Comparison of ENCODE assay signal across 8 cellular contexts in genomic region chr9:86126998-86127972, GRCh38. TPM values are rescaled to one million over a fixed set of nuclear protein-coding genes. Genes with fewer than 3 reads are reported as not detected.
DNase-seq lines count a peak whose midpoint lies in the region; ATAC-seq, FAIRE-seq and TF ChIP-seq lines count a peak whose summit lies in the region.

No MANE protein-coding gene starts in this region.

- no TSS peak for BruUV-seq in Panc1 (replicated peaks; lab: Mats Ljungman, UMichigan)

- H3K27ac ChIP-seq in Panc1 (ENCODE audit: low read length): peak overlapping the region; percentile 54

- no peak for FAIRE-seq in HTR-8/SVneo (lab: Jason Lieb, UNC)

- TF ChIP-seq POLR2A in erythroblast (IDR thresholded peaks at IDR 0.05; ENCODE audit: low read length): peak; percentile 14

- ATAC-seq in Panc1 (peak; percentile 97), mucosa of descending colon (peak; percentile 99)

- H3K4me1 ChIP-seq in Panc1 (ENCODE audit: control insufficient read depth, insufficient read depth, low read length): peaks cover 19% of the 10 kb centered on the region
- H3K4me1 ChIP-seq in mucosa of descending colon (ENCODE audit: low read depth): peaks cover 8% of the 10 kb centered on the region

- peak overlapping the region in 1 of 2 experiments; percentile 39; a peak in 2 of 4 replicates for H3K4me3 ChIP-seq in Panc1 (ENCODE audit: low read depth in 2 of 2, low read length in 2 of 2)
- no peak overlapping the region for H3K4me3 ChIP-seq in mucosa of descending colon

- CTCF ChIA-PET in Panc1 (lab: Charles Lee): interaction anchor here (0.5 kb wide), 1 partner anchor 87 kb away, joined by 3 read pairs; no protein-coding TSS in a partner anchor

- POLR2A ChIA-PET in Panc1 (lab: Charles Lee): no interaction called here

- no peak for TF ChIP-seq CTCF in Panc1 (IDR thresholded peaks at IDR 0.05)
- no peak for TF ChIP-seq CTCF in mucosa of descending colon (IDR thresholded peaks at IDR 0.05)

- DNase-seq in A172 (ENCODE audit: low spot score) (peak; percentile 97), HTR-8/SVneo (ENCODE audit: insufficient read length, low spot score) (peak; percentile 34), Panc1 (ENCODE audit: low read depth, low spot score) (peak; percentile 91), erythroblast (lab: John Stamatoyannopoulos, UW) (peak; percentile 91 to 97), mucosa of descending colon (peak; percentile 78 to 89 (median 83)), Kasumi-1 (lab: John Stamatoyannopoulos, UW) (no peak), GOT3 (lab: John Stamatoyannopoulos, UW) (no peak)
- no peak for DNase-seq in stimulated activated CD4-positive, alpha-beta T cell treated with anti-CD3 and anti-CD28 coated beads, Interleukin-2, amount 100 ng/mL, for 48 hours

- no peaks in the 10 kb centered on the region for H3K27me3 ChIP-seq in Panc1 (ENCODE audit: control insufficient read depth, insufficient read depth, low read length)

- H3K9me3 ChIP-seq in Panc1 (ENCODE audit: control insufficient read depth, insufficient read depth, low read depth, low read length) (no peaks in the 10 kb centered on the region), mucosa of descending colon (no peaks in the 10 kb centered on the region)

- in situ Hi-C loops in Panc1 (cut with HindIII; ENCODE audit: low pct_unique_long_range_greater_than_20kb, low sequenced_read_pairs): no loop called here

- H3K36me3 ChIP-seq in Panc1 (ENCODE audit: control insufficient read depth, insufficient read depth, low read length) (no peaks in the 10 kb centered on the region), mucosa of descending colon (ENCODE audit: low read depth) (no peaks in the 10 kb centered on the region)

- intact Hi-C loops in Panc1 (cut with micrococcal nuclease; ENCODE audit: unreplicated experiment): loop anchor here (1.0 kb wide), 1 partner anchor 32 kb away; no protein-coding TSS in a partner anchor
- intact Hi-C loops in mucosa of descending colon (cut with DNase I, micrococcal nuclease): no loop called here

RNA-seq across cellular contexts. Expression of gene GOLM1, which starts 27.9 kb away (rescaled TPM):
- total RNA-seq in A172 (2014; rRNA removed; shearing (Covaris generic)): 142 and 155 TPM in 2 replicates
- total RNA-seq in Panc1 (2021; ENCODE audit: unreplicated experiment): 73.4 TPM
- polyA plus RNA-seq in Panc1 (2012; ENCODE audit: insufficient read length): 74.8 TPM
- total RNA-seq in mucosa of descending colon: 100 to 1,000 TPM; 172 to 414 (median 333) TPM

Comparison
In these comparisons a context has a peak if more than half of its experiments do, and no peak if none do; other contexts are left out.
1. DNase-seq: peak in A172 (single experiment), HTR-8/SVneo (single experiment), Panc1 (single experiment), erythroblast (2 of 2) and mucosa of descending colon (3 of 3); none in Kasumi-1 (0 of 2), stimulated activated CD4-positive, alpha-beta T cell treated with anti-CD3 and anti-CD28 coated beads, Interleukin-2, amount 100 ng/mL, for 48 hours (0 of 2) and GOT3 (single experiment).